Comparison of ENCODE assay signal across 21 cellular contexts in genomic region chr10:45151467-45152214, GRCh38.
A peak's percentile ranks its signal among the peaks of the same experiment; 100 is the strongest.
DNase-seq lines count a peak whose midpoint lies in the region; ATAC-seq, FAIRE-seq and TF ChIP-seq lines count a peak whose summit lies in the region.
"Had no signal": no experiment of that assay in that cellular context is flagged by ENCODE, and none has a peak within 500 bp of the region (broad histone marks: within the 10 kb centered on the region; RNA-seq: fewer than 3 reads in every experiment).

No MANE protein-coding gene starts in this region.

- no peaks in the 10 kb centered on the region for H3K4me1 ChIP-seq in HepG2 (ENCODE audit: insufficient read depth, low read length)
- no peaks in the 10 kb centered on the region for H3K4me1 ChIP-seq in right lobe of liver
- peaks cover 13% of the 10 kb centered on the region for H3K4me1 ChIP-seq in mammary epithelial cell (ENCODE audit: insufficient read depth, low read length)
- H3K4me1 ChIP-seq: BLaER1 had no signal

- H3K9me3 Mint-ChIP-seq in stimulated activated effector memory CD8-positive, alpha-beta T cell treated with anti-CD3 and anti-CD28 coated beads, Interleukin-12 subunit alpha, Interleukin-12 subunit beta, amount 100 ng/mL, for 72 hours, result no peaks in the 10 kb centered on the region
- H3K9me3 Mint-ChIP-seq: CD4-positive, CD25-positive, alpha-beta regulatory T cell had no signal

- POLR2A ChIA-PET in HepG2 (lab: Yijun Ruan, JAX), result no interaction called here

- TF ChIP-seq CTCF in HepG2 (CRISPR knock-in tag; IDR thresholded peaks at IDR 0.05) (no peak), right lobe of liver (IDR thresholded peaks at IDR 0.05) (no peak), mammary epithelial cell (conservative IDR thresholded peaks at IDR 0.05 in 1 of 2, IDR thresholded peaks at IDR 0.05 in 1 of 2; ENCODE audit: extremely low read depth in 1 of 2, insufficient read depth in 1 of 2, low read depth in 1 of 2, low read length in 2 of 2) (no peak)

- ATAC-seq in HepG2 (peak; percentile 58), right lobe of liver (no peak), HG02938 (IDR thresholded peaks at IDR 0.05; ENCODE audit: unreplicated experiment) (no peak)
- peak; percentile 48 for ATAC-seq in stimulated activated effector memory CD8-positive, alpha-beta T cell treated with anti-CD3 and anti-CD28 coated beads, Interleukin-12 subunit alpha, Interleukin-12 subunit beta, amount 100 ng/mL, for 72 hours

- no peak overlapping the region for H2AFZ ChIP-seq in HepG2 (ENCODE audit: low read length)
- H2AFZ ChIP-seq in mammary epithelial cell (ENCODE audit: low read depth, low read length), result peak overlapping the region; percentile 32

- in situ Hi-C loops in HepG2 (cut with HindIII; ENCODE audit: extremely low pct_ligation_motif_present, low pct_unique_long_range_greater_than_20kb), result no loop called here
- in situ Hi-C loops in mammary epithelial cell (cut with MboI; ENCODE audit: low sequenced_read_pairs in 2 of 2), result no loop called here

- intact Hi-C loops in HepG2 (cut with micrococcal nuclease; ENCODE audit: unreplicated experiment) (no loop called here), right lobe of liver (cut with DNase I) (no loop called here), mammary epithelial cell (cut with micrococcal nuclease) (no loop called here)

- 38% methylated on average over 9 of the region's 18 CpGs for WGBS in HepG2 (ENCODE audit: low lambda C conversion rate)
- WGBS in right lobe of liver (ENCODE audit: insufficient coverage, low coverage, low lambda C conversion rate, missing lambda C conversion rate), result 88% methylated on average over 4 of the region's 18 CpGs
- 74% methylated on average over 8 of the region's 18 CpGs for WGBS in mammary epithelial cell (ENCODE audit: low coverage, missing lambda C conversion rate)

- H4K20me1 ChIP-seq in HepG2 (ENCODE audit: insufficient read depth, low read length) (no peaks in the 10 kb centered on the region), mammary epithelial cell (ENCODE audit: insufficient read depth, low read length) (no peaks in the 10 kb centered on the region)
- H4K20me1 ChIP-seq: BLaER1 had no signal

- H3K4me3 Mint-ChIP-seq in stimulated activated effector memory CD8-positive, alpha-beta T cell treated with anti-CD3 and anti-CD28 coated beads, Interleukin-12 subunit alpha, Interleukin-12 subunit beta, amount 100 ng/mL, for 72 hours, result no peak overlapping the region
- H3K4me3 Mint-ChIP-seq: CD4-positive, CD25-positive, alpha-beta regulatory T cell had no signal

- H3K27ac ChIP-seq in HepG2 (ENCODE audit: extremely low read length, insufficient read depth, low read length), result no peak overlapping the region
- no peak overlapping the region for H3K27ac ChIP-seq in right lobe of liver
- peak overlapping the region; percentile 40 for H3K27ac ChIP-seq in mammary epithelial cell (ENCODE audit: insufficient read depth, low read depth, low read length)
- H3K27ac ChIP-seq: BLaER1, RWPE1 had no signal

- H3K9ac ChIP-seq in HepG2 (ENCODE audit: insufficient read depth, low read depth, low read length), result no peak overlapping the region
- H3K9ac ChIP-seq in mammary epithelial cell (ENCODE audit: insufficient read depth, low read length), result no peak overlapping the region
- H3K9ac ChIP-seq: BLaER1 had no signal

- no peaks in the 10 kb centered on the region for H3K9me3 ChIP-seq in HepG2 (ENCODE audit: low read length)
- H3K9me3 ChIP-seq in right lobe of liver, result no peaks in the 10 kb centered on the region
- H3K9me3 ChIP-seq in mammary epithelial cell (replicated peaks; ENCODE audit: insufficient read depth, low read length), result no peaks in the 10 kb centered on the region
- H3K9me3 ChIP-seq: BLaER1 had no signal

- no peaks in the 10 kb centered on the region for H3K4me1 Mint-ChIP-seq in stimulated activated effector memory CD8-positive, alpha-beta T cell treated with anti-CD3 and anti-CD28 coated beads, Interleukin-12 subunit alpha, Interleukin-12 subunit beta, amount 100 ng/mL, for 72 hours
- H3K4me1 Mint-ChIP-seq: CD4-positive, CD25-positive, alpha-beta regulatory T cell had no signal

- no peaks in the 10 kb centered on the region for H3K36me3 ChIP-seq in HepG2 (replicated peaks in 1 of 2; ENCODE audit: control insufficient read depth in 1 of 2, insufficient read depth in 2 of 2, low read length in 2 of 2)
- no peaks in the 10 kb centered on the region for H3K36me3 ChIP-seq in right lobe of liver
- H3K36me3 ChIP-seq in mammary epithelial cell (ENCODE audit: insufficient read depth, low read length), result no peaks in the 10 kb centered on the region
- H3K36me3 ChIP-seq: BLaER1 had no signal

- dilution Hi-C loops in mammary epithelial cell (cut with HindIII; ENCODE audit: low sequenced_read_pairs), result no loop called here

- BruUV-seq in HepG2 (replicated peaks; lab: Mats Ljungman, UMichigan) (no TSS peak), mammary epithelial cell (replicated peaks; lab: Mats Ljungman, UMichigan) (no TSS peak)

- H3K27me3 ChIP-seq in HepG2 (ENCODE audit: control insufficient read depth in 1 of 2, insufficient read depth in 2 of 2, low read length in 2 of 2) (peaks cover 7 to 10% of the 10 kb centered on the region in 2 experiments; a peak in 2 of 5 replicates), right lobe of liver (no peaks in the 10 kb centered on the region), mammary epithelial cell (ENCODE audit: insufficient read depth, low read length) (no peaks in the 10 kb centered on the region)
- H3K27me3 ChIP-seq: BLaER1 had no signal

- H3K27ac Mint-ChIP-seq in stimulated activated effector memory CD8-positive, alpha-beta T cell treated with anti-CD3 and anti-CD28 coated beads, Interleukin-12 subunit alpha, Interleukin-12 subunit beta, amount 100 ng/mL, for 72 hours, result no peak overlapping the region
- H3K27ac Mint-ChIP-seq: CD4-positive, CD25-positive, alpha-beta regulatory T cell had no signal

- TF ChIP-seq EP300 in HepG2 (IDR thresholded peaks at IDR 0.05; ENCODE audit: low read depth in 2 of 2, low read length in 2 of 2) (no peak), HepG2 (CRISPR knock-in tag; IDR thresholded peaks at IDR 0.05; ENCODE audit: borderline replicate concordance) (no peak)

- DNase-seq in HepG2 (ENCODE audit: low spot score) (no peak), right lobe of liver (no peak), mammary epithelial cell (no peak), activated T-cell treated with anti-CD3 and anti-CD28 coated beads for 4 hours (no peak), NCI-H2171 treated with DMSO at 0.1 percent for 48 hours (lab: John Stamatoyannopoulos, UW) (no peak)
- DNase-seq in stimulated activated effector memory CD8-positive, alpha-beta T cell treated with anti-CD3 and anti-CD28 coated beads, Interleukin-12 subunit alpha, Interleukin-12 subunit beta, amount 100 ng/mL, for 72 hours (ENCODE audit: low spot score in 2 of 2), result no peak
- DNase-seq: CD4-positive, CD25-positive, alpha-beta regulatory T cell; H7; KG1; NCI-H1105; NCI-H146; NCI-H1930; NCI-H2107; NCI-H446; NCI-H524 treated with DMSO at 0.1 percent for 48 hours; NCI-H774; SHP77 had no signal

- H3K4me3 ChIP-seq in HepG2 (replicated peaks in 1 of 3; ENCODE audit: insufficient read depth in 1 of 3, low read depth in 2 of 3, low read length in 3 of 3) (no peak overlapping the region), right lobe of liver (no peak overlapping the region), mammary epithelial cell (replicated peaks in 1 of 3; ENCODE audit: insufficient read depth in 1 of 3, low read depth in 2 of 3, low read length in 3 of 3) (no peak overlapping the region)
- H3K4me3 ChIP-seq: BLaER1 had no signal

- CTCF ChIA-PET in HepG2 (lab: Yijun Ruan, JAX; ENCODE audit: low intra/inter-chr PET ratio, low total read pairs), result no interaction called here
- CTCF ChIA-PET in mammary epithelial cell (lab: Charles Lee; ENCODE audit: low non-redundant PET), result no interaction called here

- no peak for TF ChIP-seq POLR2A in HepG2 (IDR thresholded peaks at IDR 0.05; ENCODE audit: insufficient read depth in 1 of 2, low read depth in 2 of 2, low read length in 2 of 2)
- no peak for TF ChIP-seq POLR2A in right lobe of liver (IDR thresholded peaks at IDR 0.05)

- H3K79me2 ChIP-seq in HepG2 (ENCODE audit: insufficient read depth, low read length) (no peaks in the 10 kb centered on the region), mammary epithelial cell (ENCODE audit: insufficient read depth, low read length) (no peaks in the 10 kb centered on the region)

- no peak for TF ChIP-seq RAD21 in HepG2 (CRISPR knock-in tag; IDR thresholded peaks at IDR 0.05)

- no peak overlapping the region for H3K4me2 ChIP-seq in HepG2 (ENCODE audit: low read depth, low read length)
- H3K4me2 ChIP-seq in mammary epithelial cell (ENCODE audit: insufficient read depth, low read depth, low read length), result no peak overlapping the region
- H3K4me2 ChIP-seq: BLaER1 had no signal

- H3K36me3 Mint-ChIP-seq in stimulated activated effector memory CD8-positive, alpha-beta T cell treated with anti-CD3 and anti-CD28 coated beads, Interleukin-12 subunit alpha, Interleukin-12 subunit beta, amount 100 ng/mL, for 72 hours, result no peaks in the 10 kb centered on the region
- H3K36me3 Mint-ChIP-seq: CD4-positive, CD25-positive, alpha-beta regulatory T cell had no signal

- no peak for FAIRE-seq in HepG2 (lab: Jason Lieb, UNC)
- FAIRE-seq: D721Med had no signal

TF ChIP-seq in HepG2, 621 proteins besides CTCF, POLR2A, EP300 and RAD21:
- TF ChIP-seq CREB1 (IDR thresholded peaks at IDR 0.05), result peak; percentile 14; the same call in 1 of the 2 replicates
- TF ChIP-seq CREB1 (CRISPR knock-in tag; IDR thresholded peaks at IDR 0.05), result no peak
- TF ChIP-seq PRPF4 (IDR thresholded peaks at IDR 0.05; ENCODE audit: low read depth, low read length, poor library complexity, severe bottlenecking), result no peak

Comparison
In these comparisons a context has a peak if more than half of its experiments do, and no peak if none do; other contexts are left out.
1. ATAC-seq: peak in HepG2 (single experiment) and stimulated activated effector memory CD8-positive, alpha-beta T cell treated with anti-CD3 and anti-CD28 coated beads, Interleukin-12 subunit alpha, Interleukin-12 subunit beta, amount 100 ng/mL, for 72 hours (single experiment); none in right lobe of liver (0 of 4) and HG02938 (single experiment).